ENCODE assay signal across 8 cellular contexts in genomic region chr12:43444940-43445564, GRCh38.
DNase-seq lines count a peak whose midpoint lies in the region; ATAC-seq, FAIRE-seq and TF ChIP-seq lines count a peak whose summit lies in the region.

No MANE protein-coding gene starts in this region.

- no peak overlapping the region for H3K27ac ChIP-seq in GM12878 (ENCODE audit: control insufficient read depth, insufficient read depth)
- H3K27ac ChIP-seq in keratinocyte (ENCODE audit: control insufficient read depth, insufficient read depth, low read length) = no peak overlapping the region

- ATAC-seq in GM19351 (IDR thresholded peaks at IDR 0.05; ENCODE audit: unreplicated experiment) = peak; percentile 91
- peak; percentile 73 for ATAC-seq in GM12878

- DNase-seq in Calu3 (peak; percentile 68), HUDEP-2 (lab: John Stamatoyannopoulos, UW; ENCODE audit: unreplicated experiment in 76 of 76) (peak in 43 of 76 experiments; percentile 1 to 59 (median 21)), SK-N-DZ (ENCODE audit: low spot score) (peak; percentile 37), GM12878 (ENCODE audit: low read depth, low spot score) (peak; percentile 4), keratinocyte (ENCODE audit: low read depth, low spot score) (peak; percentile 17), middle frontal gyrus (ENCODE audit: extremely low spot score, low spot score) (no peak)
- DNase-seq in stimulated activated CD4-positive, alpha-beta T cell treated with anti-CD3 and anti-CD28 coated beads, TNF-alpha, amount 100 ng/mL, for 24 hours (ENCODE audit: low read depth in 3 of 3) = peak; percentile 22 to 45 (median 35)

- no peaks in the 10 kb centered on the region for H3K27me3 Mint-ChIP-seq in Calu3 (ENCODE audit: unreplicated experiment)

- H3K9me3 Mint-ChIP-seq in Calu3 (ENCODE audit: low read depth, unreplicated experiment) = no peaks in the 10 kb centered on the region

- H3K9ac ChIP-seq in GM12878 (ENCODE audit: control insufficient read depth, insufficient read depth, low read length) (no peak overlapping the region), keratinocyte (ENCODE audit: control insufficient read depth, extremely low read depth, insufficient read depth, low read length) (no peak overlapping the region)

- peak; percentile 48 for TF ChIP-seq CTCF in Calu3 (IDR thresholded peaks at IDR 0.05; ENCODE audit: unreplicated experiment)
- TF ChIP-seq CTCF in GM12878 (IDR thresholded peaks at IDR 0.05 in 2 of 3, conservative IDR thresholded peaks at IDR 0.05 in 1 of 3; ENCODE audit: control insufficient read depth in 2 of 3, extremely low read depth in 1 of 3, insufficient read depth in 1 of 3, low read depth in 3 of 3, low read length in 3 of 3) = peak; percentile 58 to 81 (median 71); a peak in 5 of 6 replicates
- TF ChIP-seq CTCF in keratinocyte (optimal IDR thresholded peaks at IDR 0.05 in 1 of 3, IDR thresholded peaks at IDR 0.05 in 1 of 3, conservative IDR thresholded peaks at IDR 0.05 in 1 of 3; ENCODE audit: extremely low read depth in 1 of 3, insufficient read depth in 2 of 3, low read length in 3 of 3) = peak; percentile 56 to 73 (median 66)

- peak; percentile 61 for FAIRE-seq in GM12878 (lab: Jason Lieb, UNC)
- no peak for FAIRE-seq in keratinocyte (lab: Jason Lieb, UNC)

- CTCF ChIA-PET in Calu3 (lab: Charles Lee) (no interaction called here), GM12878 (lab: Yijun Ruan, JAX) (interaction anchor here (0.6 to 3.4 kb wide), 19 partner anchors 10 to 1485 kb away, joined by 3 to 67 read pairs (median 4); no protein-coding TSS in a partner anchor)

- TF ChIP-seq RAD21 in GM12878 (IDR thresholded peaks at IDR 0.05; ENCODE audit: insufficient read depth, low read depth, low read length) = peak; percentile 61

- POLR2A ChIA-PET in GM12878 (lab: Charles Lee) = no interaction called here

- no peaks in the 10 kb centered on the region for H3K9me1 ChIP-seq in keratinocyte (ENCODE audit: control insufficient read depth, extremely low read depth, insufficient read depth, low read length)

- TF ChIP-seq POLR2A in GM12878 (IDR thresholded peaks at IDR 0.05; ENCODE audit: low read depth, low read length) = no peak

- SMC1A ChIA-PET in GM12878 (lab: Charles Lee; ENCODE audit: uncharacterized antibody, unreplicated experiment) = interaction anchor here (0.6 to 3.4 kb wide), 7 partner anchors 15 to 966 kb away, joined by 3 to 34 read pairs (median 3); no protein-coding TSS in a partner anchor

- H3K4me3 Mint-ChIP-seq in Calu3 (ENCODE audit: low read depth, unreplicated experiment) = no peak overlapping the region

- in situ Hi-C loops in GM12878 (cut with MboI) = loop anchor here (5.0 kb wide), 1 partner anchor 437 kb away; no protein-coding TSS in a partner anchor

- H3K27ac Mint-ChIP-seq in Calu3 (ENCODE audit: unreplicated experiment) = no peak overlapping the region

- H3K9me3 ChIP-seq in GM12878 (replicated peaks; ENCODE audit: control insufficient read depth, insufficient read depth, low read length) (no peaks in the 10 kb centered on the region), keratinocyte (ENCODE audit: control insufficient read depth, low read depth, low read length) (no peaks in the 10 kb centered on the region)

- H3K4me2 ChIP-seq in GM12878 (ENCODE audit: control insufficient read depth, insufficient read depth) (no peak overlapping the region), keratinocyte (ENCODE audit: control insufficient read depth, extremely low read depth, insufficient read depth, low read depth, low read length) (no peak overlapping the region)

- H4K20me1 ChIP-seq in GM12878 (ENCODE audit: control insufficient read depth, insufficient read depth) (no peaks in the 10 kb centered on the region), keratinocyte (ENCODE audit: control insufficient read depth, extremely low read depth, insufficient read depth, low read length) (no peaks in the 10 kb centered on the region)

- H3K4me1 ChIP-seq in GM12878 (ENCODE audit: control insufficient read depth, insufficient read depth, low read length) (no peaks in the 10 kb centered on the region), keratinocyte (ENCODE audit: control insufficient read depth, extremely low read depth, insufficient read depth, low read length) (no peaks in the 10 kb centered on the region)

- no peak overlapping the region for H3K4me3 ChIP-seq in GM12878
- no peak overlapping the region for H3K4me3 ChIP-seq in keratinocyte (ENCODE audit: control insufficient read depth in 2 of 3, extremely low read depth in 1 of 3, insufficient read depth in 2 of 3, low read depth in 1 of 3, low read length in 3 of 3)

- H2AFZ ChIP-seq in GM12878 (ENCODE audit: control insufficient read depth, low read depth, low read length) (no peak overlapping the region), keratinocyte (ENCODE audit: control insufficient read depth, low read length) (no peak overlapping the region)

- H3K4me1 Mint-ChIP-seq in Calu3 (ENCODE audit: low read depth, unreplicated experiment) = no peaks in the 10 kb centered on the region

- RAD21 ChIA-PET in GM12878 (lab: Charles Lee; ENCODE audit: unreplicated experiment) = interaction anchor here (2.2 to 2.9 kb wide), 2 partner anchors 13 to 438 kb away, joined by 5 to 22 read pairs; no protein-coding TSS in a partner anchor

- no peak for TF ChIP-seq EP300 in GM12878 (IDR thresholded peaks at IDR 0.05; ENCODE audit: borderline replicate concordance in 1 of 2, control insufficient read depth in 1 of 2, low read depth in 2 of 2, low read length in 2 of 2)

- intact Hi-C loops in Calu3 (cut with micrococcal nuclease; ENCODE audit: unreplicated experiment) = loop anchor here (5.0 to 10.0 kb wide), 3 partner anchors 90 to 437 kb away; no protein-coding TSS in a partner anchor
- intact Hi-C loops in GM12878 (cut with micrococcal nuclease; ENCODE audit: unreplicated experiment) = loop anchor here (1.0 to 5.0 kb wide), 3 partner anchors 232 to 437 kb away; no protein-coding TSS in a partner anchor

- H3K36me3 ChIP-seq in GM12878 (ENCODE audit: control insufficient read depth in 2 of 2, insufficient read depth in 2 of 2, low read length in 1 of 2) (no peaks in the 10 kb centered on the region), keratinocyte (ENCODE audit: control insufficient read depth in 2 of 2, extremely low read depth in 1 of 2, insufficient read depth in 2 of 2, low read length in 2 of 2) (no peaks in the 10 kb centered on the region)

- H3K27me3 ChIP-seq in GM12878 (replicated peaks in 1 of 2; ENCODE audit: control insufficient read depth in 2 of 2, insufficient read depth in 2 of 2, low read length in 1 of 2) (no peaks in the 10 kb centered on the region), keratinocyte (ENCODE audit: control insufficient read depth, extremely low read depth, insufficient read depth, low read length) (no peaks in the 10 kb centered on the region)

- dilution Hi-C loops in keratinocyte (cut with MboI; ENCODE audit: extremely low pct_ligation_motif_present, low sequenced_read_pairs) = no loop called here

- no peaks in the 10 kb centered on the region for H3K36me3 Mint-ChIP-seq in Calu3 (ENCODE audit: insufficient read depth, unreplicated experiment)

- BruUV-seq in Calu3 (replicated peaks; lab: Mats Ljungman, UMichigan) = no TSS peak
- BruUV-seq in GM12878 (replicated peaks; lab: Mats Ljungman, UMichigan) = no TSS peak

- 20% methylated on average over 3 of the region's 3 CpGs for WGBS in GM12878 (ENCODE audit: insufficient coverage, insufficient replicate concordance, low lambda C conversion rate, missing lambda C conversion rate)

- no peaks in the 10 kb centered on the region for H3K79me2 ChIP-seq in GM12878 (ENCODE audit: control insufficient read depth, insufficient read depth, low read length)
- H3K79me2 ChIP-seq in keratinocyte (ENCODE audit: control insufficient read depth, insufficient read depth, low read length) = no peaks in the 10 kb centered on the region

TF ChIP-seq in GM12878, 131 proteins besides CTCF, POLR2A, EP300 and RAD21:
- TF ChIP-seq GATAD2B (conservative IDR thresholded peaks at IDR 0.05; ENCODE audit: low read depth) = no peak
- no peak for TF ChIP-seq NR2F1 (conservative IDR thresholded peaks at IDR 0.05)
- TF ChIP-seq ATF7 (IDR thresholded peaks at IDR 0.05; ENCODE audit: low read depth) = no peak
- TF ChIP-seq ZNF687 (IDR thresholded peaks at IDR 0.05) = no peak
- no peak for TF ChIP-seq STAT3 (IDR thresholded peaks at IDR 0.05; ENCODE audit: low read depth, low read length)
- TF ChIP-seq SMC3 (IDR thresholded peaks at IDR 0.05; ENCODE audit: borderline replicate concordance, low read length) = peak; percentile 70; the same call in 1 of the 2 replicates
